Comparison of ENCODE assay signal across 17 cellular contexts in the genomic region with DNA sequence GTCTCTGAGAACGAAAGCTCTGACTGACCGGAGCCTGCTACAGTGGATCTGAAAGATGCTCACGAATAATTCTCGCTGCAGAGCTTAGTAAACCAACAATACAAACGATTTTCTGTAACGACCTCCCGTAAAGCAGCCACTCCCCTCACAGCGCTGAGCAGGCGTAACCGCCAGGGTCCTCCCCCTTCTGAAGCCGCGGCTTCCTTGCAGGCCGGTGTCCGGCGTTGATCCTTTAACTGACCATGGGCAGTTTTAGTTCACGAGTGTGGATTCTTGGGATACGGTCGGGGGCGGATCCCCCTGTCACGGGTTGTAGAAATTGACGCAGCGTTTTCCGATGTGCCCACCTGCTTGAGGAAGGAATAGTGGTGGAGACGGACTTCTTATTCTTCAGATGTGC.
"Had no signal": no experiment of that assay in that cellular context is flagged by ENCODE, and none has a peak within 500 bp of the region (broad histone marks: within the 10 kb centered on the region; RNA-seq: fewer than 3 reads in every experiment).

No MANE protein-coding gene starts in this region.

- DNase-seq: activated B cell treated with CpG ODN at 0.5 μM for 24 hours; activated CD4-positive, alpha-beta T cell treated with anti-CD3 and anti-CD28 coated beads for 48 hours; activated CD8-positive, alpha-beta memory T cell treated with anti-CD3 and anti-CD28 coated beads, Interleukin-2, amount 50 U/mL, for 4 hours; activated CD8-positive, alpha-beta T cell treated with anti-CD3 and anti-CD28 coated beads, Interleukin-2, amount 10 ng/mL, durations not matched to agents 7 days and 5 days; activated naive CD8-positive, alpha-beta T cell treated with anti-CD3 and anti-CD28 coated beads, Interleukin-2, amount 50 U/mL, for 24 hours; heart right ventricle; left cardiac atrium; right cardiac atrium; SK-N-SH; small intestine; stimulated activated CD4-positive, alpha-beta T cell treated with anti-CD3 and anti-CD28 coated beads, Interleukin-4, amount 100 ng/mL, for 4 hours; stimulated activated CD8-positive, alpha-beta memory T cell treated with anti-CD3 and anti-CD28 coated beads, Interleukin-4, amount 100 ng/mL, for 48 hours; stimulated activated naive CD8-positive, alpha-beta T cell treated with anti-CD3 and anti-CD28 coated beads, Interleukin-15, Interleukin-2, amounts not matched to agents 100 U/mL and 50 U/mL, for 24 hours; transverse colon had no signal

- ATAC-seq: activated CD8-positive, alpha-beta T cell treated with anti-CD3 and anti-CD28 coated beads, Interleukin-2, amount 10 ng/mL, durations not matched to agents 7 days and 5 days; activated naive CD8-positive, alpha-beta T cell treated with anti-CD3 and anti-CD28 coated beads, Interleukin-2, amount 50 U/mL, for 24 hours; gastroesophageal sphincter; heart right ventricle; left cardiac atrium; right cardiac atrium; stimulated activated naive CD8-positive, alpha-beta T cell treated with anti-CD3 and anti-CD28 coated beads, Interleukin-15, Interleukin-2, amounts not matched to agents 100 U/mL and 50 U/mL, for 24 hours had no signal

- H3K27ac Mint-ChIP-seq: activated B cell treated with CpG ODN at 0.5 μM for 24 hours; activated naive CD8-positive, alpha-beta T cell treated with anti-CD3 and anti-CD28 coated beads, Interleukin-2, amount 50 U/mL, for 24 hours had no signal

- H3K36me3 ChIP-seq: gastroesophageal sphincter, transverse colon had no signal

- H3K27ac ChIP-seq: gastroesophageal sphincter, heart right ventricle, neutrophil, transverse colon had no signal

- H3K9me2 ChIP-seq: SK-N-SH had no signal

- H3K4me3 Mint-ChIP-seq: activated B cell treated with CpG ODN at 0.5 μM for 24 hours; activated CD8-positive, alpha-beta T cell treated with anti-CD3 and anti-CD28 coated beads, Interleukin-2, amount 10 ng/mL, durations not matched to agents 7 days and 5 days; activated naive CD8-positive, alpha-beta T cell treated with anti-CD3 and anti-CD28 coated beads, Interleukin-2, amount 50 U/mL, for 24 hours had no signal

- H3K27me3 Mint-ChIP-seq: activated B cell treated with CpG ODN at 0.5 μM for 24 hours; activated naive CD8-positive, alpha-beta T cell treated with anti-CD3 and anti-CD28 coated beads, Interleukin-2, amount 50 U/mL, for 24 hours had no signal

- H3K4me3 ChIP-seq: gastroesophageal sphincter, heart right ventricle, lung, transverse colon had no signal

- H3K9me3 Mint-ChIP-seq: activated B cell treated with CpG ODN at 0.5 μM for 24 hours; activated naive CD8-positive, alpha-beta T cell treated with anti-CD3 and anti-CD28 coated beads, Interleukin-2, amount 50 U/mL, for 24 hours had no signal

- H3K4me2 ChIP-seq: SK-N-SH had no signal

- H3K27me3 ChIP-seq: gastroesophageal sphincter, heart right ventricle, neutrophil, transverse colon had no signal
